17 cellular contexts compared by ENCODE assay signal in genomic region chr3:112687214-112687613, GRCh38. TPM values are rescaled to one million over a fixed set of nuclear protein-coding genes. Genes with fewer than 3 reads are reported as not detected.
DNase-seq lines count a peak whose midpoint lies in the region; ATAC-seq and TF ChIP-seq lines count a peak whose summit lies in the region.
"Had no signal": no experiment of that assay in that cellular context is flagged by ENCODE, and none has a peak within 500 bp of the region (broad histone marks: within the 10 kb centered on the region; RNA-seq: fewer than 3 reads in every experiment).

No MANE protein-coding gene starts in this region.

- H3K36me3 ChIP-seq in ACC112 (ENCODE audit: insufficient read depth, low read length) (no peaks in the 10 kb centered on the region), HAP-1 (replicated peaks) (no peaks in the 10 kb centered on the region), brain microvascular endothelial cell (replicated peaks) (no peaks in the 10 kb centered on the region), upper lobe of left lung (no peaks in the 10 kb centered on the region)

- no peak overlapping the region for H3K4me3 Mint-ChIP-seq in mesothelial cell of epicardium
- H3K4me3 Mint-ChIP-seq: CD14-positive monocyte had no signal

- DNase-seq in HAP-1 (ENCODE audit: low spot score in 2 of 2) (peak; percentile 41 to 61), astrocyte of the hippocampus (ENCODE audit: low read depth, low spot score) (peak; percentile 15), mesothelial cell of epicardium (ENCODE audit: low spot score in 2 of 2, unreplicated experiment in 2 of 2) (no peak), MV-4-11 (lab: John Stamatoyannopoulos, UW) (no peak), NCI-H1436 (lab: John Stamatoyannopoulos, UW) (no peak), brain microvascular endothelial cell (no peak), upper lobe of left lung (no peak)
- DNase-seq: AML-193, COR-L47, EL, KG1, NCI-H1048, NCI-H2107, NCI-H524 treated with DMSO at 0.1 percent for 48 hours had no signal

- H3K4me3 ChIP-seq in ACC112 (ENCODE audit: low read depth, low read length) = no peak overlapping the region
- H3K4me3 ChIP-seq in HAP-1 = no peak overlapping the region
- no peak overlapping the region for H3K4me3 ChIP-seq in brain microvascular endothelial cell (ENCODE audit: low read depth, low read length)
- no peak overlapping the region for H3K4me3 ChIP-seq in upper lobe of left lung

- H3K27me3 ChIP-seq in ACC112 (ENCODE audit: insufficient read depth, low read length) = no peaks in the 10 kb centered on the region
- no peaks in the 10 kb centered on the region for H3K27me3 ChIP-seq in HAP-1 (ENCODE audit: low read depth)
- no peaks in the 10 kb centered on the region for H3K27me3 ChIP-seq in brain microvascular endothelial cell (replicated peaks)
- H3K27me3 ChIP-seq in upper lobe of left lung = no peaks in the 10 kb centered on the region

- H3K27me3 Mint-ChIP-seq in mesothelial cell of epicardium (ENCODE audit: low read depth) = no peaks in the 10 kb centered on the region

- H3K9me3 ChIP-seq in HAP-1 = no peaks in the 10 kb centered on the region
- no peaks in the 10 kb centered on the region for H3K9me3 ChIP-seq in upper lobe of left lung

- 61 to 70% methylated on average over 3 of the region's 3 CpGs for WGBS in upper lobe of left lung, 2 donors

- no peak overlapping the region for H2AFZ ChIP-seq in ACC112 (ENCODE audit: low read length, unreplicated experiment)

- no peak for ATAC-seq in upper lobe of left lung (ENCODE audit: low FRiP score in 2 of 2)
- ATAC-seq: HCT116 had no signal

- peaks cover 74% of the 10 kb centered on the region for H3K4me1 ChIP-seq in ACC112 (ENCODE audit: control insufficient read depth, insufficient read depth, low read length, unreplicated experiment)
- H3K4me1 ChIP-seq in HAP-1 = peaks cover 45% of the 10 kb centered on the region
- no peaks in the 10 kb centered on the region for H3K4me1 ChIP-seq in upper lobe of left lung

- TF ChIP-seq POLR2A in upper lobe of left lung (IDR thresholded peaks at IDR 0.05) = no peak

- H3K27ac ChIP-seq in ACC112 (ENCODE audit: low read depth, low read length) (peak overlapping the region; percentile 10; the same call in 1 of the 2 replicates), brain microvascular endothelial cell (no peak overlapping the region), upper lobe of left lung (no peak overlapping the region)

- no peak for TF ChIP-seq CTCF in mesothelial cell of epicardium (IDR thresholded peaks at IDR 0.05; ENCODE audit: unreplicated experiment)
- no peak for TF ChIP-seq CTCF in brain microvascular endothelial cell (IDR thresholded peaks at IDR 0.05; ENCODE audit: low read depth, low read length, missing control alignments)
- TF ChIP-seq CTCF in upper lobe of left lung (IDR thresholded peaks at IDR 0.05) = no peak

- in situ Hi-C loops in HAP-1 (cut with MboI; ENCODE audit: low sequenced_read_pairs) (no loop called here), brain microvascular endothelial cell (cut with HindIII; ENCODE audit: low pct_ligation_motif_present, low sequenced_read_pairs) (no loop called here)

- H3K27ac Mint-ChIP-seq in mesothelial cell of epicardium = peak overlapping the region; percentile 47
- H3K27ac Mint-ChIP-seq: CD14-positive monocyte had no signal

- no peaks in the 10 kb centered on the region for H3K79me2 ChIP-seq in ACC112 (ENCODE audit: control insufficient read depth, insufficient read depth, low read length, unreplicated experiment)

- no peaks in the 10 kb centered on the region for H3K36me3 Mint-ChIP-seq in mesothelial cell of epicardium
- H3K36me3 Mint-ChIP-seq: CD14-positive monocyte had no signal

- peaks cover 31% of the 10 kb centered on the region for H3K4me1 Mint-ChIP-seq in mesothelial cell of epicardium

- TF ChIP-seq EP300 in upper lobe of left lung (IDR thresholded peaks at IDR 0.05) = no peak

- H3K9me3 Mint-ChIP-seq in mesothelial cell of epicardium = peaks cover 2% of the 10 kb centered on the region
- H3K9me3 Mint-ChIP-seq: CD14-positive monocyte had no signal

RNA-seq across cellular contexts. Expression of gene CCDC80, which starts 46.3 kb away (rescaled TPM):
- total RNA-seq in mesothelial cell of epicardium (126 to 134 TPM (median 133 TPM) in 3 replicates), upper lobe of left lung (100 to 1,000 TPM in 2 of 6 donors, 10 to 100 TPM in 3, 1 to 10 TPM in 1; 2.1 to 354 (median 20.7) TPM)

Comparison
In these comparisons a context has a peak if more than half of its experiments do, and no peak if none do; other contexts are left out.
1. DNase-seq: peak in HAP-1 (2 of 2) and astrocyte of the hippocampus (single experiment); none in mesothelial cell of epicardium (0 of 2), MV-4-11 (single experiment), NCI-H1436 (single experiment), brain microvascular endothelial cell (single experiment) and upper lobe of left lung (0 of 2).